8 cellular contexts compared by ENCODE assay signal in the genomic region with DNA sequence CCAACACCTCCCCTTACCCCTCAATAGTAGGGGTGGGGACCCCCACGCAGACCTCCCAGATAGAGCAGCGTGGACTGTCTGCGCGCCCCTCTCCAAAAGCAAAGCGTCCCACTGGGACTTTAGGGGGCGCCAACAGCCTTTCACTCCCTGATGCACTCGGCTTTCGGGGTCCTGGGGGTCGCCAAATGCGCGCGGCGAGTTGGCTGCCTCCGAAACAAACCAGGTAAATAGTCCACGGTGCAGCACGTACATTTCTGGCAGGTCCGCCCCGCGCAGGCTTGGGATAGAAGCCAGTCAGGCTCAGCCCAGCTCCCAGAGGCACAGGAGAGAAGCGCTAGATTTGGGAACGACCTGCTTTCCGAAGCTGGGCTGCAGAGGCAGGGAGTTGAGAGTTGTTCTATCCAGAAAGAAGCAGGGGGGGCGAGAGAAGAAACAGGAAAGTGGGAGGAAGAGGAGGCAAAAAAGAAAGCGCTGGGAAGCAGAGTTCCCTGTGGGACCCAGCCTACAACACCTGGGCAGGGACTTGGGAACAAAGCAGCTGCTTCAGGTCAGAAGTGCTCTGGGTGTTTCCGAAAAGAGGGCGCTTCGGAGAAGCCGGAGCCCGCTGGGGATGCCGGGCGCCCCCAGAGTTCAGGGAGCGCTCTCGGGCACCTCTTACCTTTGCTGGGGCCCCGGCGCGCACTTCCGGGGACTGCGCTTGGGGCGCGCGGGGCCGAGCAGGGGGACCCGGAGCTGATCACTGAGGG. TPM values are rescaled to one million over a fixed set of nuclear protein-coding genes. Genes with fewer than 3 reads are reported as not detected.
DNase-seq lines count a peak whose midpoint lies in the region; TF ChIP-seq lines count a peak whose summit lies in the region.

No MANE protein-coding gene starts in this region.

- DNase-seq in activated CD8-positive, alpha-beta memory T cell treated with anti-CD3 and anti-CD28 coated beads, Interleukin-2, amount 50 U/mL, for 48 hours: peak; percentile 54
- DNase-seq in activated CD8-positive, alpha-beta memory T cell treated with anti-CD3 and anti-CD28 coated beads, Interleukin-2, amount 50 U/mL, for 4 hours: no peak
- DNase-seq in NCI-H146 treated with DMSO at 0.1 percent for 48 hours (lab: John Stamatoyannopoulos, UW; ENCODE audit: unreplicated experiment) (peak; percentile 15), dermis blood vessel endothelial cell (peak; percentile 49), mesenchymal stem cell (peak; percentile 57), mesenteric fat pad (ENCODE audit: low spot score) (no peak), adrenal gland (no peak)
- DNase-seq in stimulated activated naive CD4-positive, alpha-beta T cell (lab: John Stamatoyannopoulos, UW): no peak

- H3K4me1 ChIP-seq in mesenchymal stem cell (ENCODE audit: control insufficient read depth, insufficient read depth, low read depth, low read length) (peaks cover 40% of the 10 kb centered on the region), adrenal gland (replicated peaks in 1 of 2) (no peaks in the 10 kb centered on the region)

- no peaks in the 10 kb centered on the region for H3K9me3 ChIP-seq in mesenchymal stem cell (ENCODE audit: control insufficient read depth, low read length)
- H3K9me3 ChIP-seq in adrenal gland (replicated peaks in 1 of 3): no peaks in the 10 kb centered on the region

- H3K27me3 ChIP-seq in mesenchymal stem cell (ENCODE audit: control insufficient read depth in 1 of 2, insufficient read depth in 1 of 2, low read length in 2 of 2) (no peaks in the 10 kb centered on the region), adrenal gland (peaks cover 5% of the 10 kb centered on the region)

- TF ChIP-seq CTCF in adrenal gland (IDR thresholded peaks at IDR 0.05): no peak

- H2BK120ac ChIP-seq in mesenchymal stem cell (ENCODE audit: low read depth, low read length): peak overlapping the region; percentile 65

- H2BK5ac ChIP-seq in mesenchymal stem cell (ENCODE audit: low read depth, low read length, poor library complexity, severe bottlenecking): peak overlapping the region; percentile 94

- H3K79me1 ChIP-seq in mesenchymal stem cell (replicated peaks; ENCODE audit: low read length, poor library complexity, severe bottlenecking): peaks cover 7% of the 10 kb centered on the region

- peak overlapping the region; percentile 90 for H3K9ac ChIP-seq in mesenchymal stem cell (ENCODE audit: low read length)

- TF ChIP-seq POLR2A in adrenal gland (IDR thresholded peaks at IDR 0.05): no peak

- H4K91ac ChIP-seq in mesenchymal stem cell (ENCODE audit: low read length): peak overlapping the region; percentile 97

- H3K23ac ChIP-seq in mesenchymal stem cell (ENCODE audit: low read length in 2 of 2): peak overlapping the region in 1 of 2 experiments; percentile 90

- peak overlapping the region in 1 of 2 experiments; percentile 86 for H3K4ac ChIP-seq in mesenchymal stem cell (ENCODE audit: low read depth in 1 of 2, low read length in 2 of 2)

- H3K18ac ChIP-seq in mesenchymal stem cell (ENCODE audit: low read depth in 1 of 2, low read length in 2 of 2): peak overlapping the region; percentile 87 to 95

- H4K8ac ChIP-seq in mesenchymal stem cell (ENCODE audit: low read length): peak overlapping the region; percentile 73

- intact Hi-C loops in adrenal gland (cut with DNase I): no loop called here

- H3K4me3 ChIP-seq in mesenchymal stem cell (ENCODE audit: insufficient read depth in 1 of 2, low read depth in 1 of 2, low read length in 2 of 2) (peak overlapping the region; percentile 74 to 90), adrenal gland (peak overlapping the region in 1 of 4 donors; percentile 41)

- peak overlapping the region in 1 of 2 experiments; percentile 82 for H2BK12ac ChIP-seq in mesenchymal stem cell (ENCODE audit: low read length in 2 of 2)

- no peak overlapping the region for H2AK5ac ChIP-seq in mesenchymal stem cell (ENCODE audit: low read length, severe bottlenecking)

- H3K4me2 ChIP-seq in mesenchymal stem cell (ENCODE audit: low read length, poor library complexity, severe bottlenecking): peak overlapping the region; percentile 55

- peak overlapping the region; percentile 91 for H2BK15ac ChIP-seq in mesenchymal stem cell (ENCODE audit: low read depth, poor library complexity, severe bottlenecking)

- peak overlapping the region; percentile 92 for H3K27ac ChIP-seq in mesenchymal stem cell (ENCODE audit: low read length, poor library complexity, severe bottlenecking)
- H3K27ac ChIP-seq in adrenal gland: no peak overlapping the region

- peaks cover 5 to 9% of the 10 kb centered on the region in 2 experiments for H3K36me3 ChIP-seq in mesenchymal stem cell (ENCODE audit: control insufficient read depth in 1 of 2, insufficient read depth in 2 of 2, low read depth in 1 of 2, low read length in 2 of 2)
- H3K36me3 ChIP-seq in adrenal gland (replicated peaks in 1 of 2): no peaks in the 10 kb centered on the region

- H2AFZ ChIP-seq in mesenchymal stem cell (ENCODE audit: low read depth, low read length): peak overlapping the region; percentile 47

- peak overlapping the region in 1 of 2 experiments; percentile 91 for H3K14ac ChIP-seq in mesenchymal stem cell (ENCODE audit: low read length in 2 of 2)

- under 1% methylated on average over 42 of the region's 43 CpGs for WGBS in mesenchymal stem cell
- 0 to 2% (median 1%) methylated on average over 19 to 43 of the region's 43 CpGs for WGBS in adrenal gland, 4 donors

RNA-seq across cellular contexts. Expression of gene EVA1A, which starts 0.5 kb away (rescaled TPM):
- total RNA-seq in dermis blood vessel endothelial cell (66.7 and 90.5 TPM in 2 replicates), mesenteric fat pad (0.71 TPM), adrenal gland (1 to 10 TPM in 3 of 8 donors, under 1 TPM in 2, not detected in 3; 0.53 to 2.0 (median 1.0) TPM)
- polyA plus RNA-seq in mesenchymal stem cell (2013, experiment 1 of 2): 27.8 TPM
- 27.9 TPM for polyA plus RNA-seq in mesenchymal stem cell (2013, experiment 2 of 2)
- polyA plus RNA-seq in adrenal gland: 1 to 10 TPM in 2 of 3 donors, under 1 TPM in 1; 0.81 to 4.3 (median 2.1) TPM

Comparison
In these comparisons a context has a peak if more than half of its experiments do, and no peak if none do; other contexts are left out.
1. DNase-seq: peak in activated CD8-positive, alpha-beta memory T cell treated with anti-CD3 and anti-CD28 coated beads, Interleukin-2, amount 50 U/mL, for 48 hours (single experiment), NCI-H146 treated with DMSO at 0.1 percent for 48 hours (single experiment), dermis blood vessel endothelial cell (single experiment) and mesenchymal stem cell (single experiment); none in activated CD8-positive, alpha-beta memory T cell treated with anti-CD3 and anti-CD28 coated beads, Interleukin-2, amount 50 U/mL, for 4 hours (single experiment), stimulated activated naive CD4-positive, alpha-beta T cell (0 of 6), mesenteric fat pad (single experiment) and adrenal gland (0 of 7).
2. RNA of gene EVA1A, which starts 0.5 kb away (total RNA-seq): 66.7 to 90.5 TPM in dermis blood vessel endothelial cell; 0.53 to 2.0 TPM in adrenal gland and 0.71 TPM in mesenteric fat pad (single experiment); every median in the first group is over 10 times any median in the second.